8 cellular contexts compared by ENCODE assay signal in the genomic region with DNA sequence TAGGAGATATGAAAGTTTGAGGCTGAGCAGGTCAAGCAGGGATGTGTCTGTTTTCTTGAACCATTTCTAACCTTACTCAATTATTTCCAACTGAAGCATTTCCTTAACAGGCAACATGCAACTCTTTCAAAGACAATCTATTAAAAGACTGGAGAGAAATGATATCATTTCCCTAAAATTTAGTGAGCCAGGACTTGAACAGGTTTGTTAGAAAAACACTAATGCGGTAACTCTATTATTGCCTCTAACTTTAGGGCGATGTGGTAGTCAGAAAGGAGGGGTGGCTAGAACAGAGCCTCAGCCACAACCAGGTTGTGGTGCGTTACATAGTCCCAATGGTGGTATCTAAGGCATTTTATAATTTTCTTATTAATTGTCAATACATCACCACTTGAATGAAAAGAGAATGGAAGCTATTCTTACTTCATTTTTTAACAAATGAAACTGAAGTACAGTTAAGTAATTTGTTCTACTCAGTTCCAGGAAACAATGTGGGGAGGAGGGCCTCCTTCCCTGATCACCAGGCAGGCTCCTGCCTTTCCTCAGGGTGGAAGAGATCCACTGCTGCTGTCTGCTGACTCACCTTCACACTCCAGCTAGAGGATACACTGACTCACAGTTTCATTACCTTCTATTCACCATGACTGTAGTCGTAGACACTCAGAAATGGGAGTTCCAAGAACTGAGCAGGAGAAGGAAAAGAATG. TPM values are rescaled to one million over a fixed set of nuclear protein-coding genes. Genes with fewer than 3 reads are reported as not detected.
DNase-seq lines count a peak whose midpoint lies in the region; ATAC-seq and TF ChIP-seq lines count a peak whose summit lies in the region.

No MANE protein-coding gene starts in this region.

- ATAC-seq in lung (ENCODE audit: insufficient read depth, low FRiP score), result peak; percentile 94
- ATAC-seq in HG02870 (IDR thresholded peaks at IDR 0.05; ENCODE audit: unreplicated experiment), result no peak
- ATAC-seq in HG03175 (IDR thresholded peaks at IDR 0.05; ENCODE audit: unreplicated experiment), result no peak

- H3K9me3 ChIP-seq in lung (ENCODE audit: control insufficient read depth in 2 of 2, insufficient read depth in 1 of 2, low read length in 1 of 2), result no peaks in the 10 kb centered on the region

- no peaks in the 10 kb centered on the region for H3K36me3 ChIP-seq in brain microvascular endothelial cell (replicated peaks)
- no peaks in the 10 kb centered on the region for H3K36me3 ChIP-seq in lung (ENCODE audit: control insufficient read depth in 2 of 2, insufficient read depth in 2 of 2, low read length in 2 of 2)

- H3K27me3 ChIP-seq in brain microvascular endothelial cell (replicated peaks) (no peaks in the 10 kb centered on the region), lung (ENCODE audit: control insufficient read depth, insufficient read depth) (no peaks in the 10 kb centered on the region)

- H3K4me1 ChIP-seq in lung (ENCODE audit: control insufficient read depth in 2 of 2, insufficient read depth in 2 of 2, low read length in 2 of 2), result peaks cover 8 to 45% of the 10 kb centered on the region in 2 donors

- 73 to 79% methylated on average over 4 of the region's 4 CpGs for WGBS in lung, 2 donors

- H3K27ac ChIP-seq in brain microvascular endothelial cell, result peak overlapping the region; percentile 64
- H3K27ac ChIP-seq in lung (ENCODE audit: low read depth in 1 of 2, low read length in 1 of 2), result peak overlapping the region; percentile 72 to 80

- in situ Hi-C loops in brain microvascular endothelial cell (cut with HindIII; ENCODE audit: low pct_ligation_motif_present, low sequenced_read_pairs), result no loop called here

- peak; percentile 87 for DNase-seq in GM03348 (ENCODE audit: low spot score)
- DNase-seq in LoVo (ENCODE audit: low spot score), result peak; percentile 80
- DNase-seq in brain microvascular endothelial cell, result peak; percentile 91
- DNase-seq in lung (ENCODE audit: low spot score), result peak; percentile 46
- no peak for DNase-seq in NCI-H748 (lab: John Stamatoyannopoulos, UW; ENCODE audit: unreplicated experiment)
- DNase-seq in DMS79 (lab: John Stamatoyannopoulos, UW), result no peak

- H3K4me3 ChIP-seq in brain microvascular endothelial cell (ENCODE audit: low read depth, low read length) (no peak overlapping the region), lung (no peak overlapping the region)

- TF ChIP-seq CTCF in brain microvascular endothelial cell (IDR thresholded peaks at IDR 0.05; ENCODE audit: low read depth, low read length, missing control alignments) (no peak), lung (IDR thresholded peaks at IDR 0.05; ENCODE audit: control extremely low read depth, extremely low read depth) (no peak)

RNA-seq across cellular contexts. Expression of gene MYO1E, which starts 22.8 kb away (rescaled TPM):
- 10 to 100 TPM; 80.0 to 84.2 TPM for total RNA-seq in lung
- 10 to 100 TPM; 20.9 to 24.9 TPM for polyA plus RNA-seq in lung

Comparison
In these comparisons a context has a peak if more than half of its experiments do, and no peak if none do; other contexts are left out.
1. DNase-seq: peak in GM03348 (single experiment), LoVo (single experiment), brain microvascular endothelial cell (single experiment) and lung (single experiment); none in NCI-H748 (single experiment) and DMS79 (single experiment).